In genomic region chr12:120598674-120599463, GRCh38 we compare ENCODE assay signal across 12 cellular contexts. TPM values are rescaled to one million over a fixed set of nuclear protein-coding genes. Genes with fewer than 3 reads are reported as not detected.
DNase-seq lines count a peak whose midpoint lies in the region; ATAC-seq and TF ChIP-seq lines count a peak whose summit lies in the region.
"Had no signal": no experiment of that assay in that cellular context is flagged by ENCODE, and none has a peak within 500 bp of the region (broad histone marks: within the 10 kb centered on the region; RNA-seq: fewer than 3 reads in every experiment).

No MANE protein-coding gene starts in this region.

- CTCF ChIA-PET in mammary epithelial cell (lab: Charles Lee; ENCODE audit: low non-redundant PET): no interaction called here

- H3K79me2 ChIP-seq in mammary epithelial cell (ENCODE audit: insufficient read depth, low read length): no peaks in the 10 kb centered on the region

- H2BK120ac ChIP-seq in mesenchymal stem cell (ENCODE audit: low read depth, low read length): no peak overlapping the region

- no peak overlapping the region for H3K4me3 Mint-ChIP-seq in activated T-helper 17 cell treated with anti-CD3 and anti-CD28 coated beads, Interleukin-2, amount 50 U/mL, for 72 hours
- H3K4me3 Mint-ChIP-seq: activated CD4-positive, alpha-beta memory T cell treated with anti-CD3 and anti-CD28 coated beads for 36 hours had no signal

- no peak overlapping the region for H3K9ac ChIP-seq in mammary epithelial cell (ENCODE audit: insufficient read depth, low read length)
- H3K9ac ChIP-seq in mesenchymal stem cell (ENCODE audit: low read length): no peak overlapping the region

- dilution Hi-C loops in mammary epithelial cell (cut with HindIII; ENCODE audit: low sequenced_read_pairs): no loop called here

- no peak for TF ChIP-seq CTCF in mammary epithelial cell (conservative IDR thresholded peaks at IDR 0.05 in 1 of 2, IDR thresholded peaks at IDR 0.05 in 1 of 2; ENCODE audit: extremely low read depth in 1 of 2, insufficient read depth in 1 of 2, low read depth in 1 of 2, low read length in 2 of 2)

- no peak overlapping the region for H3K27ac ChIP-seq in mammary epithelial cell (ENCODE audit: insufficient read depth, low read depth, low read length)
- H3K27ac ChIP-seq in mesenchymal stem cell (ENCODE audit: low read length, poor library complexity, severe bottlenecking): no peak overlapping the region

- H3K4ac ChIP-seq in mesenchymal stem cell (ENCODE audit: low read depth in 1 of 2, low read length in 2 of 2): no peak overlapping the region

- peaks cover 6% of the 10 kb centered on the region for H3K4me1 ChIP-seq in mammary epithelial cell (ENCODE audit: insufficient read depth, low read length)
- H3K4me1 ChIP-seq in mesenchymal stem cell (ENCODE audit: control insufficient read depth, insufficient read depth, low read depth, low read length): peaks cover 7% of the 10 kb centered on the region

- no peak overlapping the region for H3K4me3 ChIP-seq in mammary epithelial cell (replicated peaks in 1 of 3; ENCODE audit: insufficient read depth in 1 of 3, low read depth in 2 of 3, low read length in 3 of 3)
- no peak overlapping the region for H3K4me3 ChIP-seq in mesenchymal stem cell (ENCODE audit: insufficient read depth in 1 of 2, low read depth in 1 of 2, low read length in 2 of 2)

- H3K27me3 ChIP-seq in mammary epithelial cell (ENCODE audit: insufficient read depth, low read length): no peaks in the 10 kb centered on the region
- peaks cover 0 to 40% of the 10 kb centered on the region in 2 experiments for H3K27me3 ChIP-seq in mesenchymal stem cell (ENCODE audit: control insufficient read depth in 1 of 2, insufficient read depth in 1 of 2, low read length in 2 of 2)

- ATAC-seq in activated T-helper 17 cell treated with anti-CD3 and anti-CD28 coated beads, Interleukin-2, amount 50 U/mL, for 72 hours (replicated peaks): no peak
- no peak for ATAC-seq in HG02970 (IDR thresholded peaks at IDR 0.05; ENCODE audit: low FRiP score, unreplicated experiment)

- H2BK15ac ChIP-seq in mesenchymal stem cell (ENCODE audit: low read depth, poor library complexity, severe bottlenecking): no peak overlapping the region

- in situ Hi-C loops in mammary epithelial cell (cut with MboI; ENCODE audit: low sequenced_read_pairs in 2 of 2): loop anchor here in 1 of 2 donors (25.0 kb wide), 1 partner anchor 363 kb away; no protein-coding TSS in a partner anchor

- H3K27me3 Mint-ChIP-seq in activated T-helper 17 cell treated with anti-CD3 and anti-CD28 coated beads, Interleukin-2, amount 50 U/mL, for 72 hours: peaks cover 14% of the 10 kb centered on the region

- no peak overlapping the region for H4K91ac ChIP-seq in mesenchymal stem cell (ENCODE audit: low read length)

- no peaks in the 10 kb centered on the region for H4K20me1 ChIP-seq in mammary epithelial cell (ENCODE audit: insufficient read depth, low read length)

- H3K4me2 ChIP-seq in mammary epithelial cell (ENCODE audit: insufficient read depth, low read depth, low read length): no peak overlapping the region
- peak overlapping the region; percentile 62 for H3K4me2 ChIP-seq in mesenchymal stem cell (ENCODE audit: low read length, poor library complexity, severe bottlenecking)

- peak overlapping the region in 1 of 2 experiments; percentile 72 for H3K14ac ChIP-seq in mesenchymal stem cell (ENCODE audit: low read length in 2 of 2)

- H3K36me3 ChIP-seq in mammary epithelial cell (ENCODE audit: insufficient read depth, low read length): no peaks in the 10 kb centered on the region
- no peaks in the 10 kb centered on the region for H3K36me3 ChIP-seq in mesenchymal stem cell (ENCODE audit: control insufficient read depth in 1 of 2, insufficient read depth in 2 of 2, low read depth in 1 of 2, low read length in 2 of 2)

- H4K8ac ChIP-seq in mesenchymal stem cell (ENCODE audit: low read length): no peak overlapping the region

- no peak overlapping the region for H2AK5ac ChIP-seq in mesenchymal stem cell (ENCODE audit: low read length, severe bottlenecking)

- H3K23ac ChIP-seq in mesenchymal stem cell (ENCODE audit: low read length in 2 of 2): no peak overlapping the region

- peak; percentile 79 for DNase-seq in COLO829 (ENCODE audit: low spot score)
- DNase-seq in M059J (ENCODE audit: low read depth): peak; percentile 67
- peak; percentile 34 for DNase-seq in mammary epithelial cell
- DNase-seq in mesenchymal stem cell: peak; percentile 74
- no peak for DNase-seq in NCI-H146 treated with DMSO at 0.1 percent for 48 hours (lab: John Stamatoyannopoulos, UW; ENCODE audit: unreplicated experiment)
- no peak for DNase-seq in NCI-H345 treated with DMSO at 0.1 percent for 48 hours (lab: John Stamatoyannopoulos, UW; ENCODE audit: unreplicated experiment)
- DNase-seq: activated CD4-positive, alpha-beta memory T cell treated with anti-CD3 and anti-CD28 coated beads for 36 hours; DMS 273 treated with DMSO at 0.1 percent for 48 hours; NCI-H69 had no signal

- intact Hi-C loops in mammary epithelial cell (cut with micrococcal nuclease): no loop called here

- H2BK12ac ChIP-seq in mesenchymal stem cell (ENCODE audit: low read length in 2 of 2): no peak overlapping the region

- 42% methylated on average over 13 of the region's 13 CpGs for WGBS in mammary epithelial cell (ENCODE audit: low coverage, missing lambda C conversion rate)
- WGBS in mesenchymal stem cell: 60% methylated on average over 13 of the region's 13 CpGs

- H3K9me3 Mint-ChIP-seq in activated T-helper 17 cell treated with anti-CD3 and anti-CD28 coated beads, Interleukin-2, amount 50 U/mL, for 72 hours: no peaks in the 10 kb centered on the region
- H3K9me3 Mint-ChIP-seq: activated CD4-positive, alpha-beta memory T cell treated with anti-CD3 and anti-CD28 coated beads for 36 hours had no signal

- peak overlapping the region in 1 of 2 experiments; percentile 44 for H3K18ac ChIP-seq in mesenchymal stem cell (ENCODE audit: low read depth in 1 of 2, low read length in 2 of 2)

- H3K79me1 ChIP-seq in mesenchymal stem cell (replicated peaks; ENCODE audit: low read length, poor library complexity, severe bottlenecking): no peaks in the 10 kb centered on the region

- no TSS peak for BruUV-seq in mammary epithelial cell (replicated peaks; lab: Mats Ljungman, UMichigan)

- no peak overlapping the region for H2AFZ ChIP-seq in mammary epithelial cell (ENCODE audit: low read depth, low read length)
- H2AFZ ChIP-seq in mesenchymal stem cell (ENCODE audit: low read depth, low read length): no peak overlapping the region

- H2BK5ac ChIP-seq in mesenchymal stem cell (ENCODE audit: low read depth, low read length, poor library complexity, severe bottlenecking): no peak overlapping the region

- H3K4me1 Mint-ChIP-seq in activated T-helper 17 cell treated with anti-CD3 and anti-CD28 coated beads, Interleukin-2, amount 50 U/mL, for 72 hours: no peaks in the 10 kb centered on the region

- H3K9me3 ChIP-seq in mammary epithelial cell (replicated peaks; ENCODE audit: insufficient read depth, low read length) (no peaks in the 10 kb centered on the region), mesenchymal stem cell (ENCODE audit: control insufficient read depth, low read length) (no peaks in the 10 kb centered on the region)

- H3K27ac Mint-ChIP-seq in activated T-helper 17 cell treated with anti-CD3 and anti-CD28 coated beads, Interleukin-2, amount 50 U/mL, for 72 hours: no peak overlapping the region
- H3K27ac Mint-ChIP-seq: activated CD4-positive, alpha-beta memory T cell treated with anti-CD3 and anti-CD28 coated beads for 36 hours had no signal

- H3K36me3 Mint-ChIP-seq in activated T-helper 17 cell treated with anti-CD3 and anti-CD28 coated beads, Interleukin-2, amount 50 U/mL, for 72 hours (ENCODE audit: low read depth): no peaks in the 10 kb centered on the region
- H3K36me3 Mint-ChIP-seq: activated CD4-positive, alpha-beta memory T cell treated with anti-CD3 and anti-CD28 coated beads for 36 hours had no signal

RNA-seq across cellular contexts. Expression of gene POP5, which starts 17.7 kb away (rescaled TPM):
- total RNA-seq in M059J (2014; rRNA removed; shearing (Covaris generic)): 66.2 and 83.0 TPM in 2 replicates
- 10 to 100 TPM; 19.3 to 35.6 TPM for total RNA-seq in mammary epithelial cell
- 82.6 TPM for polyA plus RNA-seq in mammary epithelial cell
- polyA minus RNA-seq in mammary epithelial cell: 16.3 TPM
- 33.8 TPM for polyA plus RNA-seq in mesenchymal stem cell (2013, experiment 1 of 2)
- 34.1 TPM for polyA plus RNA-seq in mesenchymal stem cell (2013, experiment 2 of 2)
- total RNA-seq in activated T-helper 17 cell treated with anti-CD3 and anti-CD28 coated beads, Interleukin-2, amount 50 U/mL, for 72 hours: 10 to 100 TPM; 29.9 to 41.5 TPM

RNA-seq across cellular contexts. Expression of gene CABP1, which starts 41.6 kb away (rescaled TPM):
- not detected in 2 replicates for total RNA-seq in M059J (2014; rRNA removed; shearing (Covaris generic))
- under 1 TPM in 1 of 2 donors, not detected in 1; 0.26 TPM for total RNA-seq in mammary epithelial cell
- 0.03 TPM for polyA plus RNA-seq in mammary epithelial cell
- polyA minus RNA-seq in mammary epithelial cell: not detected
- polyA plus RNA-seq in mesenchymal stem cell (2013, experiment 1 of 2): not detected
- polyA plus RNA-seq in mesenchymal stem cell (2013, experiment 2 of 2): not detected
- total RNA-seq in activated T-helper 17 cell treated with anti-CD3 and anti-CD28 coated beads, Interleukin-2, amount 50 U/mL, for 72 hours: 1 to 10 TPM in 1 of 2 donors, under 1 TPM in 1; 0.56 to 6.9 TPM
- total RNA-seq: lung microvascular endothelial cell had no signal

Comparison
In these comparisons a context has a peak if more than half of its experiments do, and no peak if none do; other contexts are left out.
1. DNase-seq: peak in COLO829 (single experiment), M059J (single experiment), mammary epithelial cell (single experiment) and mesenchymal stem cell (single experiment); none in NCI-H146 treated with DMSO at 0.1 percent for 48 hours (single experiment) and NCI-H345 treated with DMSO at 0.1 percent for 48 hours (single experiment).